16 cellular contexts compared by ENCODE assay signal in the genomic region with DNA sequence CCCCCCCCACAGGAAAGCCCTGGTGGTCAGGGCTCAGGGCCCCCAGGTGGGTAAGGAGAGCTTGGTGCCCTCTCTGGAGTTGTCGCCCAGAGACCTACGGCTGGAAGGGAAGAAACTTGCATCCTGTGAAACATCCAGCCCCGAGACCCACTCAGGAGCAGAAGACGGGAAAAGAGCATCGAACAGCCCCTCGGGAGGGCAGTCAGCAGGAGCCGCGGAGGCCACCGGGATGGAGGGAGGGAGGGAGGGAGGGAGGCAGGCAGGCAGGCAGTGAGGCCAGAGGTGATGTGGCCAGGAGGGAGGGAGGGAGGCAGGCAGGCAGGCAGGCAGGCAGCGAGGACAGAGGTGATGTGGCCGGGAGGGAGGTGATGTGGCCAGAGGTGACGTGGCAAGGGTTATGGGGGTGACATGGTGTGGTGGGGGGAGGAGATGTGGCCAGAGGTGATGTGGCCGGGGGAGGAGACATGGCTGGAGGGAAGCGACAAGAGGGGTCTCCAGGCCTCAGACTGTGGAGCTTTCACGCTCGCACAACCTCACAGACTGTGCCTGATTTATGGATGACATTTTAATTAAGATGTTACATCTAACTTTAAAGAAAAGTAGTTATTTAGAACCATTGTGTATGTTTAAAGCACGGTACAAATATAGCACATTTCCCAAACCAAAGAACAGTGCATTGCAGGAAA.
"Had no signal": no experiment of that assay in that cellular context is flagged by ENCODE, and none has a peak within 500 bp of the region (broad histone marks: within the 10 kb centered on the region; RNA-seq: fewer than 3 reads in every experiment).

No MANE protein-coding gene starts in this region.

- FAIRE-seq: bronchial epithelial cell, endometrium, urothelium cell line had no signal

- H3K9me3 Mint-ChIP-seq: activated CD4-positive, alpha-beta memory T cell treated with anti-CD3 and anti-CD28 coated beads, Interleukin-2, amount 10 ng/mL, durations not matched to agents 7 days and 5 days; activated naive CD4-positive, alpha-beta T cell treated with anti-CD3 and anti-CD28 coated beads, Interleukin-2, amount 10 ng/mL, durations not matched to agents 7 days and 5 days; activated T-cell treated with anti-CD3 and anti-CD28 coated beads, Interleukin-2, amount 50 U/mL, for 24 hours; nephron; stimulated activated memory B cell treated with anti-CD40 and anti-IgM and Interleukin-4, amounts not matched to agents 10 μg/mL and 1 μg/mL and 100 μg/mL, for 72 hours had no signal

- H3K4me3 ChIP-seq: ascending aorta, dorsolateral prefrontal cortex had no signal

- H3K27me3 ChIP-seq: ascending aorta, dorsolateral prefrontal cortex had no signal

- H3K4me1 Mint-ChIP-seq: activated CD4-positive, alpha-beta T cell treated with anti-CD3 and anti-CD28 coated beads for 36 hours; activated naive CD4-positive, alpha-beta T cell treated with anti-CD3 and anti-CD28 coated beads, Interleukin-2, amount 10 ng/mL, durations not matched to agents 7 days and 5 days; stimulated activated memory B cell treated with anti-CD40 and anti-IgM and Interleukin-4, amounts not matched to agents 10 μg/mL and 1 μg/mL and 100 μg/mL, for 72 hours had no signal

- DNase-seq: activated CD4-positive, alpha-beta memory T cell treated with anti-CD3 and anti-CD28 coated beads, Interleukin-2, amount 10 ng/mL, durations not matched to agents 7 days and 5 days; activated CD4-positive, alpha-beta T cell treated with anti-CD3 and anti-CD28 coated beads for 36 hours; activated naive CD4-positive, alpha-beta T cell treated with anti-CD3 and anti-CD28 coated beads, Interleukin-2, amount 10 ng/mL, durations not matched to agents 7 days and 5 days; activated T-cell treated with anti-CD3 and anti-CD28 coated beads, Interleukin-2, amount 50 U/mL, for 24 hours; dorsolateral prefrontal cortex; hippocampal formation; left ventricle myocardium superior; mesenchymal stem cell; T-helper 17 cell had no signal

- H3K36me3 ChIP-seq: ascending aorta had no signal

- H3K27ac ChIP-seq: ascending aorta had no signal

- H3K36me3 Mint-ChIP-seq: activated naive CD4-positive, alpha-beta T cell treated with anti-CD3 and anti-CD28 coated beads, Interleukin-2, amount 10 ng/mL, durations not matched to agents 7 days and 5 days; stimulated activated memory B cell treated with anti-CD40 and anti-IgM and Interleukin-4, amounts not matched to agents 10 μg/mL and 1 μg/mL and 100 μg/mL, for 72 hours had no signal

- ATAC-seq: activated CD4-positive, alpha-beta T cell treated with anti-CD3 and anti-CD28 coated beads for 36 hours; esophagus mucosa; left ventricle myocardium superior; stimulated activated memory B cell treated with anti-CD40 and anti-IgM and Interleukin-4, amounts not matched to agents 10 μg/mL and 1 μg/mL and 100 μg/mL, for 72 hours; T-helper 17 cell had no signal

- H3K27ac Mint-ChIP-seq: activated CD4-positive, alpha-beta memory T cell treated with anti-CD3 and anti-CD28 coated beads, Interleukin-2, amount 10 ng/mL, durations not matched to agents 7 days and 5 days; activated CD4-positive, alpha-beta T cell treated with anti-CD3 and anti-CD28 coated beads for 36 hours; activated naive CD4-positive, alpha-beta T cell treated with anti-CD3 and anti-CD28 coated beads, Interleukin-2, amount 10 ng/mL, durations not matched to agents 7 days and 5 days; activated T-cell treated with anti-CD3 and anti-CD28 coated beads, Interleukin-2, amount 50 U/mL, for 24 hours; stimulated activated memory B cell treated with anti-CD40 and anti-IgM and Interleukin-4, amounts not matched to agents 10 μg/mL and 1 μg/mL and 100 μg/mL, for 72 hours; T-helper 17 cell had no signal

- H3K9me3 ChIP-seq: ascending aorta had no signal

- H3K4me3 Mint-ChIP-seq: activated CD4-positive, alpha-beta memory T cell treated with anti-CD3 and anti-CD28 coated beads, Interleukin-2, amount 10 ng/mL, durations not matched to agents 7 days and 5 days; activated CD4-positive, alpha-beta T cell treated with anti-CD3 and anti-CD28 coated beads for 36 hours; activated naive CD4-positive, alpha-beta T cell treated with anti-CD3 and anti-CD28 coated beads, Interleukin-2, amount 10 ng/mL, durations not matched to agents 7 days and 5 days; activated T-cell treated with anti-CD3 and anti-CD28 coated beads, Interleukin-2, amount 50 U/mL, for 24 hours; stimulated activated memory B cell treated with anti-CD40 and anti-IgM and Interleukin-4, amounts not matched to agents 10 μg/mL and 1 μg/mL and 100 μg/mL, for 72 hours; T-helper 17 cell had no signal
